Comparison of ENCODE assay signal across 19 cellular contexts in the genomic region with DNA sequence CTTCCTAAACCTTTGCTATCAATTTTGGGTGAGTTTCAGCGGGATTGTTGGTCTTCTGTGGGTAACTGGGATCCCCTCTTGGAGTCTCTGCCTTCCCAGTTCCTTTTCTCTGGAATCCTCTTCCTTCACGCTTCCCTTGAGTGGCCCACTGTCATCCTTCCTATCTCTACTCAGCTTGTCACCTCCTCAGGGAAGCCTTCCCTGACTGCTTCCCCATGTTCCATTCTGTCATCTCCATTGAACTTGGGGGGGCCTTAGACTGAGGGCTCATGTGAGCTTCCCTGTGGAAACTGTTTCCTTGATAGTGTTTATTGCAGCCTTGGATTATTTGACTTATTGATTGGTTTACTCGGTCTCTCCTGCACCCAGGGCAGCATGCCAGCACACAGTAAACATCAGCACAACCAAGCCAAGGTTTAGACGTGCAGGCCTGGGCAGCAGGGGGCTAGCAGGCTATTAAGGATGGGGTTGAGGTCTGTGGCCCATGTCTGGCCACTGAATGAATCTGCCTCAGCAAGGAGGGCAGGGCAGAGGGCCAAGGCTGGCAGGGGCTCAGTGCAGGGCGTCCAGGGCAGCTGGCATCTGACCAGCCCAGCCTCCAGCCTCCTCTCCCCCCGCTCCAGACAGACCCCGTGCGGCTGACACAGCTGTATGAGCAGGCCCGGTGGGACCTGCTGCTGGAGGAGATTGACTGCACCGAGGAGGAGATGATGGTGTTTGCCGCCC. TPM values are rescaled to one million over a fixed set of nuclear protein-coding genes. Genes with fewer than 3 reads are reported as not detected.
DNase-seq lines count a peak whose midpoint lies in the region; ATAC-seq lines count a peak whose summit lies in the region.
"Had no signal": no experiment of that assay in that cellular context is flagged by ENCODE, and none has a peak within 500 bp of the region (broad histone marks: within the 10 kb centered on the region; RNA-seq: fewer than 3 reads in every experiment).

No MANE protein-coding gene starts in this region.

- H3K4me3 ChIP-seq in BLaER1 treated with 17β-estradiol and CSF1 and Interleukin-3, amounts not matched to agents 10 nM and 100 nM: no peak overlapping the region
- H3K4me3 ChIP-seq: HAP-1, psoas muscle had no signal

- H3K4me1 Mint-ChIP-seq in activated naive CD8-positive, alpha-beta T cell treated with anti-CD3 and anti-CD28 coated beads, Interleukin-2, amount 10 ng/mL, durations not matched to agents 7 days and 5 days: peaks cover 4% of the 10 kb centered on the region
- peaks cover 7 to 21% (median 14%) of the 10 kb centered on the region in 4 donors for H3K4me1 Mint-ChIP-seq in naive thymus-derived CD8-positive, alpha-beta T cell
- H3K4me1 Mint-ChIP-seq: brain had no signal

- peaks cover 4 to 97% (median 56%) of the 10 kb centered on the region in 11 experiments; a peak in 21 of 22 replicates for H4K20me1 ChIP-seq in BLaER1 treated with 17β-estradiol and CSF1 and Interleukin-3, amounts not matched to agents 10 nM and 100 nM

- no peak for ATAC-seq in activated naive CD8-positive, alpha-beta T cell treated with anti-CD3 and anti-CD28 coated beads, Interleukin-2, amount 10 ng/mL, durations not matched to agents 7 days and 5 days (ENCODE audit: low read depth)
- no peak for ATAC-seq in naive thymus-derived CD8-positive, alpha-beta T cell
- ATAC-seq: psoas muscle had no signal

- peak; percentile 32 for DNase-seq in COR-L47 (lab: John Stamatoyannopoulos, UW)
- DNase-seq in activated naive CD8-positive, alpha-beta T cell treated with anti-CD3 and anti-CD28 coated beads, Interleukin-2, amount 10 ng/mL, durations not matched to agents 7 days and 5 days: no peak
- DNase-seq in naive thymus-derived CD8-positive, alpha-beta T cell: no peak
- no peak for DNase-seq in DMS153 (lab: John Stamatoyannopoulos, UW)
- no peak for DNase-seq in caudate nucleus (lab: John Stamatoyannopoulos, UW)
- DNase-seq in stimulated activated naive CD4-positive, alpha-beta T cell treated with Interleukin-2 at 50 U/mL for 16 hours (lab: John Stamatoyannopoulos, UW): no peak
- DNase-seq in activated CD8-positive, alpha-beta memory T cell treated with anti-CD3 and anti-CD28 coated beads, Interleukin-2, amount 50 U/mL, for 4 hours: no peak
- DNase-seq: activated gamma-delta T cell; dermis blood vessel endothelial cell; DND-41; NCI-H1436 treated with DMSO at 0.1 percent for 48 hours; NCI-H446; psoas muscle; stimulated activated CD4-positive, alpha-beta T cell treated with anti-CD3 and anti-CD28 coated beads, Interleukin-12 subunit alpha, Interleukin-12 subunit beta, amount 100 ng/mL, for 4 hours; T-helper 1 cell; trophoblast cell had no signal

- peaks cover 81 to 98% (median 92%) of the 10 kb centered on the region in 11 experiments for H3K36me3 ChIP-seq in BLaER1 treated with 17β-estradiol and CSF1 and Interleukin-3, amounts not matched to agents 10 nM and 100 nM

- peak overlapping the region; percentile 9 for H3K27ac Mint-ChIP-seq in activated naive CD8-positive, alpha-beta T cell treated with anti-CD3 and anti-CD28 coated beads, Interleukin-2, amount 10 ng/mL, durations not matched to agents 7 days and 5 days
- peak overlapping the region in 7 of 10 donors; percentile 19 to 76 (median 38) for H3K27ac Mint-ChIP-seq in naive thymus-derived CD8-positive, alpha-beta T cell

- H3K4me2 ChIP-seq in BLaER1 treated with 17β-estradiol and CSF1 and Interleukin-3, amounts not matched to agents 10 nM and 100 nM: peak overlapping the region in 2 of 11 experiments; percentile 14 to 25; a peak in 3 of 22 replicates

- H3K27me3 ChIP-seq in BLaER1 treated with 17β-estradiol and CSF1 and Interleukin-3, amounts not matched to agents 10 nM and 100 nM: no peaks in the 10 kb centered on the region

- H3K36me3 Mint-ChIP-seq in activated naive CD8-positive, alpha-beta T cell treated with anti-CD3 and anti-CD28 coated beads, Interleukin-2, amount 10 ng/mL, durations not matched to agents 7 days and 5 days: peaks cover 21% of the 10 kb centered on the region
- H3K36me3 Mint-ChIP-seq in naive thymus-derived CD8-positive, alpha-beta T cell: peaks cover 0 to 59% (median 0%) of the 10 kb centered on the region in 3 donors

- H3K4me3 Mint-ChIP-seq in activated naive CD8-positive, alpha-beta T cell treated with anti-CD3 and anti-CD28 coated beads, Interleukin-2, amount 10 ng/mL, durations not matched to agents 7 days and 5 days: no peak overlapping the region
- H3K4me3 Mint-ChIP-seq in naive thymus-derived CD8-positive, alpha-beta T cell: no peak overlapping the region
- H3K4me3 Mint-ChIP-seq: brain had no signal

- H3K27me3 Mint-ChIP-seq in activated naive CD8-positive, alpha-beta T cell treated with anti-CD3 and anti-CD28 coated beads, Interleukin-2, amount 10 ng/mL, durations not matched to agents 7 days and 5 days: no peaks in the 10 kb centered on the region
- no peaks in the 10 kb centered on the region for H3K27me3 Mint-ChIP-seq in naive thymus-derived CD8-positive, alpha-beta T cell
- H3K27me3 Mint-ChIP-seq: brain had no signal

- H3K27ac ChIP-seq in BLaER1 treated with 17β-estradiol and CSF1 and Interleukin-3, amounts not matched to agents 10 nM and 100 nM: peak overlapping the region in 8 of 11 experiments; percentile 8 to 48 (median 29); a peak in 14 of 22 replicates
- H3K27ac ChIP-seq in caudate nucleus (ENCODE audit: low read depth, low read length): no peak overlapping the region
- H3K27ac ChIP-seq: psoas muscle had no signal

- no peaks in the 10 kb centered on the region for H3K9me3 Mint-ChIP-seq in activated naive CD8-positive, alpha-beta T cell treated with anti-CD3 and anti-CD28 coated beads, Interleukin-2, amount 10 ng/mL, durations not matched to agents 7 days and 5 days
- no peaks in the 10 kb centered on the region for H3K9me3 Mint-ChIP-seq in naive thymus-derived CD8-positive, alpha-beta T cell
- H3K9me3 Mint-ChIP-seq: brain had no signal

- H3K9ac ChIP-seq in BLaER1 treated with 17β-estradiol and CSF1 and Interleukin-3, amounts not matched to agents 10 nM and 100 nM: peak overlapping the region; percentile 0 to 65 (median 38); a peak in 14 of 22 replicates

- POLR2A ChIA-PET in activated naive CD8-positive, alpha-beta T cell treated with anti-CD3 and anti-CD28 coated beads, Interleukin-2, amount 10 ng/mL, durations not matched to agents 7 days and 5 days (lab: Charles Lee): interaction anchor here (0.9 to 26.2 kb wide), 4 partner anchors 8 to 26 kb away, joined by 3 to 419 read pairs (median 212); partner anchors contain the start of genes DNAJC4, FERMT3, NUDT22 and TRPT1
- POLR2A ChIA-PET in naive thymus-derived CD8-positive, alpha-beta T cell (lab: Charles Lee): interaction anchor here (0.8 to 7.2 kb wide), 2 partner anchors 13 to 33 kb away, joined by 3 to 83 read pairs; partner anchors contain the start of genes FERMT3 and STIP1

- no peaks in the 10 kb centered on the region for H3K9me3 ChIP-seq in BLaER1 treated with 17β-estradiol and CSF1 and Interleukin-3, amounts not matched to agents 10 nM and 100 nM (replicated peaks in 1 of 11)
- H3K9me3 ChIP-seq: HAP-1, psoas muscle had no signal

- H3K4me1 ChIP-seq in BLaER1 treated with 17β-estradiol and CSF1 and Interleukin-3, amounts not matched to agents 10 nM and 100 nM: peaks cover 52 to 99% (median 65%) of the 10 kb centered on the region in 10 experiments
- H3K4me1 ChIP-seq: HAP-1 had no signal

RNA-seq across cellular contexts. Expression of gene TRPT1, which starts 7.2 kb away (rescaled TPM):
- 10 to 100 TPM; 45.0 to 47.8 TPM for total RNA-seq in activated naive CD8-positive, alpha-beta T cell treated with anti-CD3 and anti-CD28 coated beads, Interleukin-2, amount 10 ng/mL, durations not matched to agents 7 days and 5 days
- 10 to 100 TPM; 40.2 to 41.0 TPM for total RNA-seq in naive thymus-derived CD8-positive, alpha-beta T cell
- 10 to 100 TPM; 47.2 to 54.2 (median 51.4) TPM for polyA plus RNA-seq in naive thymus-derived CD8-positive, alpha-beta T cell

RNA-seq across cellular contexts. Expression of gene NUDT22, which starts 7.3 kb away (rescaled TPM):
- total RNA-seq in activated naive CD8-positive, alpha-beta T cell treated with anti-CD3 and anti-CD28 coated beads, Interleukin-2, amount 10 ng/mL, durations not matched to agents 7 days and 5 days: 100 to 1,000 TPM; 102 to 103 TPM
- 10 to 100 TPM; 77.1 to 83.8 TPM for total RNA-seq in naive thymus-derived CD8-positive, alpha-beta T cell
- polyA plus RNA-seq in naive thymus-derived CD8-positive, alpha-beta T cell: 10 to 100 TPM; 43.4 to 50.4 (median 48.2) TPM

RNA-seq across cellular contexts. Expression of gene DNAJC4, which starts 11.6 kb away (rescaled TPM):
- 10 to 100 TPM; 59.6 to 60.3 TPM for total RNA-seq in activated naive CD8-positive, alpha-beta T cell treated with anti-CD3 and anti-CD28 coated beads, Interleukin-2, amount 10 ng/mL, durations not matched to agents 7 days and 5 days
- total RNA-seq in naive thymus-derived CD8-positive, alpha-beta T cell: 10 to 100 TPM; 54.9 to 56.2 TPM
- 10 to 100 TPM; 21.5 to 33.2 (median 30.9) TPM for polyA plus RNA-seq in naive thymus-derived CD8-positive, alpha-beta T cell

RNA-seq across cellular contexts. Expression of gene FERMT3, which starts 12.3 kb away (rescaled TPM):
- 100 to 1,000 TPM; 219 to 231 TPM for total RNA-seq in activated naive CD8-positive, alpha-beta T cell treated with anti-CD3 and anti-CD28 coated beads, Interleukin-2, amount 10 ng/mL, durations not matched to agents 7 days and 5 days
- total RNA-seq in naive thymus-derived CD8-positive, alpha-beta T cell: 100 to 1,000 TPM; 104 to 108 TPM
- polyA plus RNA-seq in naive thymus-derived CD8-positive, alpha-beta T cell: 100 to 1,000 TPM; 125 to 149 (median 129) TPM

RNA-seq across cellular contexts. Expression of gene VEGFB, which starts 15.6 kb away (rescaled TPM):
- total RNA-seq in activated naive CD8-positive, alpha-beta T cell treated with anti-CD3 and anti-CD28 coated beads, Interleukin-2, amount 10 ng/mL, durations not matched to agents 7 days and 5 days: 10 to 100 TPM; 93.4 to 98.8 TPM
- 10 to 100 TPM; 59.7 to 62.1 TPM for total RNA-seq in naive thymus-derived CD8-positive, alpha-beta T cell
- 10 to 100 TPM; 11.2 to 28.1 (median 16.9) TPM for polyA plus RNA-seq in naive thymus-derived CD8-positive, alpha-beta T cell
